ENCODE assay signal across 15 cellular contexts in genomic region chr22:20133930-20134549, GRCh38. TPM values are rescaled to one million over a fixed set of nuclear protein-coding genes. Genes with fewer than 3 reads are reported as not detected.
DNase-seq lines count a peak whose midpoint lies in the region; ATAC-seq and TF ChIP-seq lines count a peak whose summit lies in the region.
"Had no signal": no experiment of that assay in that cellular context is flagged by ENCODE, and none has a peak within 500 bp of the region (broad histone marks: within the 10 kb centered on the region; RNA-seq: fewer than 3 reads in every experiment).

No MANE protein-coding gene starts in this region.

- POLR2A ChIA-PET in T-cell (lab: Charles Lee), result no interaction called here

- H3K27ac Mint-ChIP-seq in activated CD4-positive, alpha-beta T cell treated with anti-CD3 and anti-CD28 coated beads, Interleukin-2, amount 10 ng/mL, durations not matched to agents 24 days and 14 days, result no peak overlapping the region
- H3K27ac Mint-ChIP-seq in T-cell, result peak overlapping the region in 1 of 2 donors; percentile 77
- H3K27ac Mint-ChIP-seq in effector memory CD8-positive, alpha-beta T cell, result no peak overlapping the region

- H3K27ac ChIP-seq in left lung, result no peak overlapping the region
- H3K27ac ChIP-seq in thyroid gland, result no peak overlapping the region
- H3K27ac ChIP-seq: sigmoid colon had no signal

- H3K36me3 ChIP-seq in skeletal muscle satellite cell (ENCODE audit: insufficient read depth, low read length) (no peaks in the 10 kb centered on the region), left lung (no peaks in the 10 kb centered on the region), thyroid gland (no peaks in the 10 kb centered on the region)
- H3K36me3 ChIP-seq: sigmoid colon had no signal

- no peaks in the 10 kb centered on the region for H3K36me3 Mint-ChIP-seq in activated CD4-positive, alpha-beta T cell treated with anti-CD3 and anti-CD28 coated beads, Interleukin-2, amount 10 ng/mL, durations not matched to agents 24 days and 14 days (ENCODE audit: low read depth)
- H3K36me3 Mint-ChIP-seq in T-cell, result no peaks in the 10 kb centered on the region
- peaks cover 7% of the 10 kb centered on the region for H3K36me3 Mint-ChIP-seq in effector memory CD8-positive, alpha-beta T cell (ENCODE audit: insufficient read depth)

- H3K4me1 ChIP-seq in skeletal muscle satellite cell (ENCODE audit: control insufficient read depth, insufficient read depth, low read length), result peaks cover 35% of the 10 kb centered on the region
- peaks cover 25 to 63% of the 10 kb centered on the region in 2 donors for H3K4me1 ChIP-seq in left lung
- peaks cover 18 to 63% of the 10 kb centered on the region in 2 donors for H3K4me1 ChIP-seq in thyroid gland

- 88 to 92% methylated on average over 7 to 10 of the region's 12 CpGs for WGBS in thyroid gland, 2 donors

- no peak for ATAC-seq in T-cell (replicated peaks in 1 of 4)
- no peak for ATAC-seq in effector memory CD8-positive, alpha-beta T cell (replicated peaks)
- no peak for ATAC-seq in left lung
- no peak for ATAC-seq in omental fat pad (ENCODE audit: low FRiP score)
- ATAC-seq: left lobe of liver, PC-3 had no signal

- H3K27me3 Mint-ChIP-seq in activated CD4-positive, alpha-beta T cell treated with anti-CD3 and anti-CD28 coated beads, Interleukin-2, amount 10 ng/mL, durations not matched to agents 24 days and 14 days, result no peaks in the 10 kb centered on the region
- no peaks in the 10 kb centered on the region for H3K27me3 Mint-ChIP-seq in T-cell
- H3K27me3 Mint-ChIP-seq in effector memory CD8-positive, alpha-beta T cell, result no peaks in the 10 kb centered on the region

- no peaks in the 10 kb centered on the region for H3K27me3 ChIP-seq in skeletal muscle satellite cell (ENCODE audit: control insufficient read depth, insufficient read depth, low read length)
- H3K27me3 ChIP-seq in left lung, result no peaks in the 10 kb centered on the region
- no peaks in the 10 kb centered on the region for H3K27me3 ChIP-seq in thyroid gland
- H3K27me3 ChIP-seq: esophagus squamous epithelium, sigmoid colon had no signal

- intact Hi-C loops in activated CD4-positive, alpha-beta T cell treated with anti-CD3 and anti-CD28 coated beads, Interleukin-2, amount 10 ng/mL, durations not matched to agents 24 days and 14 days (cut with micrococcal nuclease), result loop anchor here (5.0 kb wide), 1 partner anchor 112 kb away; the partner anchor contains the start of gene TANGO2
- intact Hi-C loops in left lung (cut with DNase I), result no loop called here
- intact Hi-C loops in thyroid gland (cut with DNase I), result no loop called here

- no peak for DNase-seq in activated CD4-positive, alpha-beta T cell treated with anti-CD3 and anti-CD28 coated beads, Interleukin-2, amount 10 ng/mL, durations not matched to agents 24 days and 14 days
- no peak for DNase-seq in activated CD4-positive, alpha-beta T cell treated with anti-CD3 and anti-CD28 coated beads for 1 hour
- DNase-seq in T-cell (no peak), left lung (no peak), omental fat pad (ENCODE audit: low spot score) (no peak), thyroid gland (no peak)
- no peak for DNase-seq in effector memory CD8-positive, alpha-beta T cell
- DNase-seq: esophagus squamous epithelium, NCI-H146, PC-3, sigmoid colon, SW 1271 had no signal

- no peaks in the 10 kb centered on the region for H3K9me3 Mint-ChIP-seq in activated CD4-positive, alpha-beta T cell treated with anti-CD3 and anti-CD28 coated beads, Interleukin-2, amount 10 ng/mL, durations not matched to agents 24 days and 14 days
- H3K9me3 Mint-ChIP-seq in T-cell, result no peaks in the 10 kb centered on the region
- H3K9me3 Mint-ChIP-seq in effector memory CD8-positive, alpha-beta T cell, result no peaks in the 10 kb centered on the region

- H3K4me3 ChIP-seq in skeletal muscle satellite cell (ENCODE audit: low read length) (no peak overlapping the region), left lung (no peak overlapping the region), thyroid gland (replicated peaks in 1 of 3) (no peak overlapping the region)

- TF ChIP-seq CTCF in left lung (IDR thresholded peaks at IDR 0.05), result no peak
- TF ChIP-seq CTCF in omental fat pad (IDR thresholded peaks at IDR 0.05), result no peak
- no peak for TF ChIP-seq CTCF in thyroid gland (IDR thresholded peaks at IDR 0.05)

- CTCF ChIA-PET in T-cell (lab: Charles Lee), result no interaction called here

- no peaks in the 10 kb centered on the region for H3K9me3 ChIP-seq in skeletal muscle satellite cell (replicated peaks; ENCODE audit: low read length)
- no peaks in the 10 kb centered on the region for H3K9me3 ChIP-seq in left lung
- H3K9me3 ChIP-seq in thyroid gland, result no peaks in the 10 kb centered on the region
- H3K9me3 ChIP-seq: esophagus squamous epithelium, sigmoid colon had no signal

- H3K4me1 Mint-ChIP-seq in activated CD4-positive, alpha-beta T cell treated with anti-CD3 and anti-CD28 coated beads, Interleukin-2, amount 10 ng/mL, durations not matched to agents 24 days and 14 days, result peaks cover 12% of the 10 kb centered on the region
- H3K4me1 Mint-ChIP-seq in T-cell, result peaks cover 30 to 54% (median 49%) of the 10 kb centered on the region in 3 donors
- H3K4me1 Mint-ChIP-seq in effector memory CD8-positive, alpha-beta T cell (ENCODE audit: low read depth in 2 of 2), result peaks cover 14 to 46% of the 10 kb centered on the region in 2 donors

- H3K9ac ChIP-seq in skeletal muscle satellite cell (ENCODE audit: low read depth, low read length), result no peak overlapping the region

- H3K4me3 Mint-ChIP-seq in activated CD4-positive, alpha-beta T cell treated with anti-CD3 and anti-CD28 coated beads, Interleukin-2, amount 10 ng/mL, durations not matched to agents 24 days and 14 days, result peak overlapping the region; percentile 57
- peak overlapping the region; percentile 72 to 77 (median 74) for H3K4me3 Mint-ChIP-seq in T-cell
- H3K4me3 Mint-ChIP-seq in effector memory CD8-positive, alpha-beta T cell, result peak overlapping the region; percentile 66 to 78

- peak overlapping the region; percentile 13 for H3K4me2 ChIP-seq in skeletal muscle satellite cell (ENCODE audit: low read length)

- TF ChIP-seq POLR2A in thyroid gland (IDR thresholded peaks at IDR 0.05), result no peak

RNA-seq across cellular contexts. Expression of gene ZDHHC8, which starts 2.4 kb away (rescaled TPM):
- total RNA-seq in activated CD4-positive, alpha-beta T cell treated with anti-CD3 and anti-CD28 coated beads, Interleukin-2, amount 10 ng/mL, durations not matched to agents 24 days and 14 days, result 95.2 and 100 TPM in 2 replicates
- total RNA-seq in T-cell, result 100 to 1,000 TPM in 1 of 5 donors, 10 to 100 TPM in 4; 68.4 to 102 (median 92.1) TPM
- 10.3 and 11.4 TPM in 2 replicates for total RNA-seq in skeletal muscle satellite cell (2012; rRNA removed)
- total RNA-seq in left lung, result 10 to 100 TPM; 63.0 to 81.8 TPM
- total RNA-seq in omental fat pad, result 10 to 100 TPM in 3 of 4 donors, 1 to 10 TPM in 1; 9.5 to 23.3 (median 16.4) TPM
- 10 to 100 TPM; 13.4 to 22.4 (median 18.9) TPM for total RNA-seq in thyroid gland

RNA-seq across cellular contexts. Expression of gene CCDC188, which starts 16.8 kb away (rescaled TPM):
- 0.14 TPM in 1 of 2 replicates, not detected in the other for total RNA-seq in activated CD4-positive, alpha-beta T cell treated with anti-CD3 and anti-CD28 coated beads, Interleukin-2, amount 10 ng/mL, durations not matched to agents 24 days and 14 days
- total RNA-seq in T-cell (under 1 TPM in 3 of 5 donors, not detected in 2; 0.18 to 0.66 (median 0.58) TPM), left lung (1 to 10 TPM; 1.1 to 1.4 TPM), omental fat pad (1 to 10 TPM in 1 of 4 donors, under 1 TPM in 2, not detected in 1; 0.28 to 1.8 (median 0.56) TPM), thyroid gland (1 to 10 TPM in 1 of 4 donors, under 1 TPM in 1, not detected in 2; 0.39 to 2.1 TPM)
- 2.0 TPM in 2 replicates for total RNA-seq in skeletal muscle satellite cell (2012; rRNA removed)
- total RNA-seq: left lobe of liver, NCI-H460, PC-3 had no signal

RNA-seq across cellular contexts. Expression of gene TRMT2A, which starts 17.0 kb away (rescaled TPM):
- total RNA-seq in activated CD4-positive, alpha-beta T cell treated with anti-CD3 and anti-CD28 coated beads, Interleukin-2, amount 10 ng/mL, durations not matched to agents 24 days and 14 days, result 125 and 135 TPM in 2 replicates
- total RNA-seq in T-cell, result 100 to 1,000 TPM in 3 of 5 donors, 10 to 100 TPM in 2; 87.6 to 136 (median 123) TPM
- total RNA-seq in skeletal muscle satellite cell (2012; rRNA removed), result 34.2 and 43.9 TPM in 2 replicates
- 10 to 100 TPM; 40.9 to 60.4 TPM for total RNA-seq in left lung
- 10 to 100 TPM; 32.4 to 58.5 (median 49.0) TPM for total RNA-seq in omental fat pad
- total RNA-seq in thyroid gland, result 10 to 100 TPM; 36.9 to 65.5 (median 53.3) TPM

RNA-seq across cellular contexts. Expression of gene RANBP1, which starts 18.1 kb away (rescaled TPM):
- total RNA-seq in activated CD4-positive, alpha-beta T cell treated with anti-CD3 and anti-CD28 coated beads, Interleukin-2, amount 10 ng/mL, durations not matched to agents 24 days and 14 days, result 488 and 500 TPM in 2 replicates
- total RNA-seq in T-cell (10 to 100 TPM; 64.0 to 81.1 (median 75.4) TPM), left lung (100 to 1,000 TPM in 1 of 2 donors, 10 to 100 TPM in 1; 63.7 to 111 TPM), omental fat pad (100 to 1,000 TPM; 146 to 285 (median 159) TPM), thyroid gland (100 to 1,000 TPM; 125 to 232 (median 173) TPM)
- 325 and 449 TPM in 2 replicates for total RNA-seq in skeletal muscle satellite cell (2012; rRNA removed)

RNA-seq across cellular contexts. Expression of gene DGCR8, which starts 54.0 kb away (rescaled TPM):
- total RNA-seq in activated CD4-positive, alpha-beta T cell treated with anti-CD3 and anti-CD28 coated beads, Interleukin-2, amount 10 ng/mL, durations not matched to agents 24 days and 14 days, result 73.2 and 74.2 TPM in 2 replicates
- 10 to 100 TPM; 38.4 to 48.1 (median 45.1) TPM for total RNA-seq in T-cell
- total RNA-seq in skeletal muscle satellite cell (2012; rRNA removed), result 22.3 and 23.6 TPM in 2 replicates
- total RNA-seq in left lung, result 10 to 100 TPM; 28.9 to 34.9 TPM
- 10 to 100 TPM; 16.9 to 33.5 (median 24.1) TPM for total RNA-seq in omental fat pad
- 10 to 100 TPM; 28.9 to 48.8 (median 31.5) TPM for total RNA-seq in thyroid gland
